ENCODE assay signal across 18 cellular contexts in genomic region chr13:42320375-42320787, GRCh38. TPM values are rescaled to one million over a fixed set of nuclear protein-coding genes. Genes with fewer than 3 reads are reported as not detected.
DNase-seq lines count a peak whose midpoint lies in the region; ATAC-seq and TF ChIP-seq lines count a peak whose summit lies in the region.
"Had no signal": no experiment of that assay in that cellular context is flagged by ENCODE, and none has a peak within 500 bp of the region (broad histone marks: within the 10 kb centered on the region; RNA-seq: fewer than 3 reads in every experiment).

No MANE protein-coding gene starts in this region.

- H3K4me1 ChIP-seq in HUES64 (ENCODE audit: insufficient read depth, low read length) = peaks cover 27% of the 10 kb centered on the region
- H3K4me1 ChIP-seq: esophagus squamous epithelium, parathyroid adenoma had no signal

- TF ChIP-seq CTCF in activated CD8-positive, alpha-beta T cell treated with anti-CD3 and anti-CD28 coated beads for 36 hours (IDR thresholded peaks at IDR 0.05) = no peak
- TF ChIP-seq CTCF in nephron progenitor cell (IDR thresholded peaks at IDR 0.05) = no peak

- H3K27ac ChIP-seq in HUES64 (ENCODE audit: low read depth, low read length) = peak overlapping the region; percentile 54; the same call in 1 of the 2 replicates
- H3K27ac ChIP-seq: cardiac muscle cell, esophagus squamous epithelium, parathyroid adenoma, RWPE1 had no signal

- peak overlapping the region; percentile 47 for H3K27ac Mint-ChIP-seq in activated CD8-positive, alpha-beta T cell treated with anti-CD3 and anti-CD28 coated beads for 36 hours
- no peak overlapping the region for H3K27ac Mint-ChIP-seq in activated CD8-positive, alpha-beta T cell treated with anti-CD3 and anti-CD28 coated beads, Interleukin-2, amount 10 ng/mL, durations not matched to agents 7 days and 5 days
- H3K27ac Mint-ChIP-seq in nephron progenitor cell = no peak overlapping the region

- DNase-seq in activated CD8-positive, alpha-beta T cell treated with anti-CD3 and anti-CD28 coated beads for 36 hours = no peak
- no peak for DNase-seq in activated CD8-positive, alpha-beta T cell treated with anti-CD3 and anti-CD28 coated beads, Interleukin-2, amount 10 ng/mL, durations not matched to agents 7 days and 5 days
- DNase-seq in iPS DF 19.7 (ENCODE audit: low read depth, low spot score) = peak; percentile 20
- peak; percentile 11 for DNase-seq in nephron progenitor cell
- no peak for DNase-seq in pons (ENCODE audit: low spot score)
- DNase-seq: ACHN; activated CD8-positive, alpha-beta memory T cell treated with anti-CD3 and anti-CD28 coated beads, Interleukin-2, amount 50 U/mL, for 4 hours; esophagus squamous epithelium; kidney; NCI-H1436 treated with DMSO at 0.1 percent for 48 hours; NCI-H2227 treated with DMSO at 0.1 percent for 48 hours; stimulated activated CD4-positive, alpha-beta T cell treated with anti-CD3 and anti-CD28 coated beads, Interleukin-4, amount 100 ng/mL, for 1 hour had no signal

- no peaks in the 10 kb centered on the region for H3K9me3 Mint-ChIP-seq in activated CD8-positive, alpha-beta T cell treated with anti-CD3 and anti-CD28 coated beads for 36 hours
- no peaks in the 10 kb centered on the region for H3K9me3 Mint-ChIP-seq in activated CD8-positive, alpha-beta T cell treated with anti-CD3 and anti-CD28 coated beads, Interleukin-2, amount 10 ng/mL, durations not matched to agents 7 days and 5 days (ENCODE audit: insufficient read depth)
- H3K9me3 Mint-ChIP-seq in nephron progenitor cell = no peaks in the 10 kb centered on the region

- peaks cover 12% of the 10 kb centered on the region for H3K36me3 ChIP-seq in HUES64 (ENCODE audit: insufficient read depth, low read length)
- H3K36me3 ChIP-seq: cardiac muscle cell had no signal

- H3K27me3 Mint-ChIP-seq in activated CD8-positive, alpha-beta T cell treated with anti-CD3 and anti-CD28 coated beads for 36 hours = no peaks in the 10 kb centered on the region
- H3K27me3 Mint-ChIP-seq in activated CD8-positive, alpha-beta T cell treated with anti-CD3 and anti-CD28 coated beads, Interleukin-2, amount 10 ng/mL, durations not matched to agents 7 days and 5 days (ENCODE audit: low read depth) = no peaks in the 10 kb centered on the region
- no peaks in the 10 kb centered on the region for H3K27me3 Mint-ChIP-seq in nephron progenitor cell (ENCODE audit: low read depth, poor library complexity)

- POLR2A ChIA-PET in activated CD8-positive, alpha-beta T cell treated with anti-CD3 and anti-CD28 coated beads for 36 hours (lab: Charles Lee) = no interaction called here
- POLR2A ChIA-PET in activated CD8-positive, alpha-beta T cell treated with anti-CD3 and anti-CD28 coated beads, Interleukin-2, amount 10 ng/mL, durations not matched to agents 7 days and 5 days (lab: Charles Lee) = no interaction called here

- no peak for ATAC-seq in activated CD8-positive, alpha-beta T cell treated with anti-CD3 and anti-CD28 coated beads for 36 hours
- no peak for ATAC-seq in activated CD8-positive, alpha-beta T cell treated with anti-CD3 and anti-CD28 coated beads, Interleukin-2, amount 10 ng/mL, durations not matched to agents 7 days and 5 days
- ATAC-seq in GM21786 (IDR thresholded peaks at IDR 0.05; ENCODE audit: unreplicated experiment) (no peak), GM21717 (IDR thresholded peaks at IDR 0.05; ENCODE audit: unreplicated experiment) (no peak)

- no peaks in the 10 kb centered on the region for H3K9me3 ChIP-seq in HUES64 (ENCODE audit: insufficient read depth, low read depth, low read length)
- H3K9me3 ChIP-seq: esophagus squamous epithelium had no signal

- H3K4me1 Mint-ChIP-seq in activated CD8-positive, alpha-beta T cell treated with anti-CD3 and anti-CD28 coated beads for 36 hours (ENCODE audit: low read depth) = peaks cover 27% of the 10 kb centered on the region
- peaks cover 16% of the 10 kb centered on the region for H3K4me1 Mint-ChIP-seq in activated CD8-positive, alpha-beta T cell treated with anti-CD3 and anti-CD28 coated beads, Interleukin-2, amount 10 ng/mL, durations not matched to agents 7 days and 5 days (ENCODE audit: low read depth)
- H3K4me1 Mint-ChIP-seq in nephron progenitor cell = peaks cover 31% of the 10 kb centered on the region

- H3K27me3 ChIP-seq in HUES64 (ENCODE audit: insufficient read depth, low read length) = no peaks in the 10 kb centered on the region
- H3K27me3 ChIP-seq: cardiac muscle cell, esophagus squamous epithelium had no signal

- peak overlapping the region; percentile 19; the same call in 1 of the 2 replicates for H3K4me3 ChIP-seq in HUES64 (ENCODE audit: low read length)
- H3K4me3 ChIP-seq: cardiac muscle cell, esophagus squamous epithelium had no signal

- 52% methylated on average over 4 of the region's 4 CpGs for WGBS in HUES64

- H3K36me3 Mint-ChIP-seq in activated CD8-positive, alpha-beta T cell treated with anti-CD3 and anti-CD28 coated beads for 36 hours (ENCODE audit: low read depth) = peaks cover 35% of the 10 kb centered on the region
- peaks cover 44% of the 10 kb centered on the region for H3K36me3 Mint-ChIP-seq in activated CD8-positive, alpha-beta T cell treated with anti-CD3 and anti-CD28 coated beads, Interleukin-2, amount 10 ng/mL, durations not matched to agents 7 days and 5 days (ENCODE audit: low read depth)
- peaks cover 4% of the 10 kb centered on the region for H3K36me3 Mint-ChIP-seq in nephron progenitor cell (ENCODE audit: low read depth)

- peak overlapping the region; percentile 39; the same call in 1 of the 2 replicates for H3K9ac ChIP-seq in HUES64 (ENCODE audit: low read depth, low read length)
- H3K9ac ChIP-seq: parathyroid adenoma had no signal

- CTCF ChIA-PET in activated CD8-positive, alpha-beta T cell treated with anti-CD3 and anti-CD28 coated beads for 36 hours (lab: Charles Lee) = no interaction called here
- CTCF ChIA-PET in activated CD8-positive, alpha-beta T cell treated with anti-CD3 and anti-CD28 coated beads, Interleukin-2, amount 10 ng/mL, durations not matched to agents 7 days and 5 days (lab: Charles Lee) = no interaction called here

- no peak overlapping the region for H3K4me3 Mint-ChIP-seq in activated CD8-positive, alpha-beta T cell treated with anti-CD3 and anti-CD28 coated beads for 36 hours
- H3K4me3 Mint-ChIP-seq in activated CD8-positive, alpha-beta T cell treated with anti-CD3 and anti-CD28 coated beads, Interleukin-2, amount 10 ng/mL, durations not matched to agents 7 days and 5 days = no peak overlapping the region
- peak overlapping the region; percentile 73 for H3K4me3 Mint-ChIP-seq in nephron progenitor cell

- intact Hi-C loops in activated CD8-positive, alpha-beta T cell treated with anti-CD3 and anti-CD28 coated beads for 36 hours (cut with micrococcal nuclease) = no loop called here

RNA-seq across cellular contexts. Expression of gene AKAP11, which starts 48.4 kb away (rescaled TPM):
- total RNA-seq in activated CD8-positive, alpha-beta T cell treated with anti-CD3 and anti-CD28 coated beads for 36 hours = 10 to 100 TPM; 37.0 to 37.5 TPM
- 10 to 100 TPM; 25.8 to 27.1 TPM for total RNA-seq in activated CD8-positive, alpha-beta T cell treated with anti-CD3 and anti-CD28 coated beads, Interleukin-2, amount 10 ng/mL, durations not matched to agents 7 days and 5 days
- polyA plus RNA-seq in HUES64 (2013, experiment 1 of 2) = 11.2 TPM
- 11.7 TPM for polyA plus RNA-seq in HUES64 (2013, experiment 2 of 2)

Comparison
In these comparisons a context has a peak if more than half of its experiments do, and no peak if none do; other contexts are left out.
1. DNase-seq: peak in iPS DF 19.7 (single experiment) and nephron progenitor cell (single experiment); none in activated CD8-positive, alpha-beta T cell treated with anti-CD3 and anti-CD28 coated beads for 36 hours (single experiment), activated CD8-positive, alpha-beta T cell treated with anti-CD3 and anti-CD28 coated beads, Interleukin-2, amount 10 ng/mL, durations not matched to agents 7 days and 5 days (single experiment) and pons (single experiment).